Comparison of ENCODE assay signal across 8 cellular contexts in the genomic region with DNA sequence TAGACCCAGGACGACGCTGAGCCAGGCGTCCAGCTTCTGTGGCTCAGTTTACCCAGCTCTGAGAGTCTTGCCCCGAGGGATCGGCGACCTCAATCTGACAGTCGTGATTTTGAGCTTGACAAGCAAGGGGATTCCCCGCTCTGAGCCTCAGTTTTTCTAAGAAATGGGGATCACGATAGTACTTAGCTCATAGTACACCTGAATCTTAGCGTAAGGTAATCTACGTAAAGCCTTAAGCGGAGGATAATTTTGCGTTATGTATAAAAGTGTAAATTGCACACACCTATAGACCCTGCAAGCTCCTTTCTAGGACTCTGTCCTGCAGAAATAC. TPM values are rescaled to one million over a fixed set of nuclear protein-coding genes. Genes with fewer than 3 reads are reported as not detected.
DNase-seq lines count a peak whose midpoint lies in the region; FAIRE-seq and TF ChIP-seq lines count a peak whose summit lies in the region.

No MANE protein-coding gene starts in this region.

- peak overlapping the region; percentile 91 for H3K4me3 Mint-ChIP-seq in HFFc6
- H3K4me3 Mint-ChIP-seq in astrocyte (ENCODE audit: unreplicated experiment), result peak overlapping the region; percentile 93
- H3K4me3 Mint-ChIP-seq in mesothelial cell of epicardium, result peak overlapping the region; percentile 87

- H3K4me3 ChIP-seq in astrocyte (ENCODE audit: insufficient read depth, low read depth, low read length), result peak overlapping the region; percentile 87

- no peak for FAIRE-seq in astrocyte (lab: Jason Lieb, UNC)

- peak overlapping the region; percentile 29 for H3K27ac ChIP-seq in astrocyte (ENCODE audit: low read depth, low read length)

- H3K9me3 ChIP-seq in astrocyte (ENCODE audit: insufficient read depth, low read depth, low read length), result no peaks in the 10 kb centered on the region

- H3K9ac ChIP-seq in astrocyte (ENCODE audit: low read length), result peak overlapping the region; percentile 80

- H3K36me3 Mint-ChIP-seq in HFFc6 (ENCODE audit: low read depth) (no peaks in the 10 kb centered on the region), astrocyte (ENCODE audit: low read depth, unreplicated experiment) (peaks cover 7% of the 10 kb centered on the region), mesothelial cell of epicardium (peaks cover 9% of the 10 kb centered on the region)

- TF ChIP-seq CTCF in HFFc6 (IDR thresholded peaks at IDR 0.05), result no peak
- TF ChIP-seq CTCF in astrocyte (IDR thresholded peaks at IDR 0.05; ENCODE audit: insufficient read depth, low read depth, low read length), result no peak
- TF ChIP-seq CTCF in mesothelial cell of epicardium (IDR thresholded peaks at IDR 0.05; ENCODE audit: unreplicated experiment), result no peak

- no peaks in the 10 kb centered on the region for H4K20me1 ChIP-seq in astrocyte (ENCODE audit: insufficient read depth, low read length)

- peak overlapping the region; percentile 95 for H3K4me2 ChIP-seq in astrocyte (ENCODE audit: low read length)

- peaks cover 8% of the 10 kb centered on the region for H3K79me2 ChIP-seq in astrocyte (ENCODE audit: insufficient read depth, low read length)

- H3K9me3 Mint-ChIP-seq in HFFc6 (no peaks in the 10 kb centered on the region), astrocyte (ENCODE audit: unreplicated experiment) (no peaks in the 10 kb centered on the region), mesothelial cell of epicardium (no peaks in the 10 kb centered on the region)

- peaks cover 13% of the 10 kb centered on the region for H3K36me3 ChIP-seq in astrocyte (ENCODE audit: insufficient read depth, low read length)

- peaks cover 11% of the 10 kb centered on the region for H3K4me1 ChIP-seq in astrocyte (ENCODE audit: insufficient read depth, low read length)

- peaks cover 21% of the 10 kb centered on the region for H3K4me1 Mint-ChIP-seq in HFFc6 (ENCODE audit: low read depth)
- no peaks in the 10 kb centered on the region for H3K4me1 Mint-ChIP-seq in astrocyte (ENCODE audit: low read depth, unreplicated experiment)
- H3K4me1 Mint-ChIP-seq in mesothelial cell of epicardium, result peaks cover 20% of the 10 kb centered on the region

- H3K27ac Mint-ChIP-seq in HFFc6, result no peak overlapping the region
- H3K27ac Mint-ChIP-seq in astrocyte (ENCODE audit: unreplicated experiment), result no peak overlapping the region
- H3K27ac Mint-ChIP-seq in mesothelial cell of epicardium, result peak overlapping the region; percentile 96

- H3K27me3 Mint-ChIP-seq in HFFc6 (ENCODE audit: insufficient read depth), result peaks cover 1% of the 10 kb centered on the region
- H3K27me3 Mint-ChIP-seq in astrocyte (ENCODE audit: low read depth, unreplicated experiment), result no peaks in the 10 kb centered on the region
- H3K27me3 Mint-ChIP-seq in mesothelial cell of epicardium (ENCODE audit: low read depth), result no peaks in the 10 kb centered on the region

- in situ Hi-C loops in ACHN (cut with HindIII; ENCODE audit: low pct_ligation_motif_present, low pct_unique_long_range_greater_than_20kb, low sequenced_read_pairs), result no loop called here

- no peaks in the 10 kb centered on the region for H3K27me3 ChIP-seq in astrocyte (ENCODE audit: insufficient read depth, low read length)

- peak overlapping the region; percentile 85 for H2AFZ ChIP-seq in astrocyte (ENCODE audit: low read depth, low read length)

- DNase-seq in ACHN (peak; percentile 16), HFFc6 (no peak), astrocyte (ENCODE audit: low read depth) (no peak), mesothelial cell of epicardium (ENCODE audit: low spot score in 2 of 2, unreplicated experiment in 2 of 2) (no peak), kidney glomerular epithelial cell (lab: John Stamatoyannopoulos, UW) (no peak), NCI-H187 (lab: John Stamatoyannopoulos, UW) (no peak), NCI-H446 (lab: John Stamatoyannopoulos, UW) (no peak), amygdala (lab: John Stamatoyannopoulos, UW) (no peak)

RNA-seq across cellular contexts. Expression of gene MVK, which starts 0.3 kb away (rescaled TPM):
- 10 to 100 TPM in 1 of 6 experiments, 1 to 10 TPM in 5; 7.1 to 10.4 (median 7.9) TPM for total RNA-seq in HFFc6 (2021; fragmentation: NEBNext Ultra II Directional; extraction: Animal tissue kit (Norgen Biotek cat#: 25700))
- 9.7 and 12.4 TPM in 2 replicates for total RNA-seq in astrocyte
- 17.3 to 19.6 TPM (median 18.0 TPM) in 3 replicates for total RNA-seq in mesothelial cell of epicardium

RNA-seq across cellular contexts. Expression of gene MMAB, which starts 0.6 kb away (rescaled TPM):
- total RNA-seq in HFFc6 (2021; fragmentation: NEBNext Ultra II Directional; extraction: Animal tissue kit (Norgen Biotek cat#: 25700)), result 10 to 100 TPM; 12.8 to 23.1 (median 18.7) TPM
- total RNA-seq in astrocyte (15.2 and 17.8 TPM in 2 replicates), mesothelial cell of epicardium (24.3 to 26.4 TPM (median 26.2 TPM) in 3 replicates)
